In the genomic region with DNA sequence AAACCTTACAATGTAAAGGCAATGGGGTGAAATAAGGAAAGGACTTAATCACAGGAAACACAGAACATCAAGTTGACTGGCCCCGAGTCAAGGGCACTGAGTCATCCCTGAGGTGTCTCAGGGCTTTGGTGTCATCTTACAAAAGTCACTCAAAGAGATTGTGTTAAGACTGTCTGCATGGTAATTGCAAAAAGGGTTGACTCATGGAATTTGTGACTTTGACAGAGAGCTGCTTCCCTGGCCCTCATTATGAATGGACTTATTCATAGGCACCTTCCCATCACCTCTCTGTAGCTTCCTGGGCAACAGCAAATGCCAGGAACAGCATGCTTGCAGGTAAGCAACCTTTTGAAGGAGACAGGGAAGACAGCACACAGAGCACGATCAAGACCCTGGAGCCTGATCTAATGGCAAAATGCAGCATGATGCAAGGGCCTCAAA, we compare ENCODE assay signal across 13 cellular contexts. TPM values are rescaled to one million over a fixed set of nuclear protein-coding genes. Genes with fewer than 3 reads are reported as not detected.
A peak's percentile ranks its signal among the peaks of the same experiment; 100 is the strongest.
DNase-seq lines count a peak whose midpoint lies in the region; ATAC-seq and TF ChIP-seq lines count a peak whose summit lies in the region.
"Had no signal": no experiment of that assay in that cellular context is flagged by ENCODE, and none has a peak within 500 bp of the region (broad histone marks: within the 10 kb centered on the region; RNA-seq: fewer than 3 reads in every experiment).

No MANE protein-coding gene starts in this region.

- no peaks in the 10 kb centered on the region for H4K20me1 ChIP-seq in PC-3 (ENCODE audit: low read length)

- H3K4me3 ChIP-seq in PC-3 (ENCODE audit: low read length) (no peak overlapping the region), epithelial cell of esophagus (ENCODE audit: low read length) (no peak overlapping the region), skeletal muscle cell (ENCODE audit: low read depth, low read length) (no peak overlapping the region), gastroesophageal sphincter (no peak overlapping the region)

- H3K27me3 Mint-ChIP-seq in activated CD8-positive, alpha-beta T cell treated with anti-CD3 and anti-CD28 coated beads for 36 hours, result no peaks in the 10 kb centered on the region
- no peaks in the 10 kb centered on the region for H3K27me3 Mint-ChIP-seq in activated CD8-positive, alpha-beta T cell treated with anti-CD3 and anti-CD28 coated beads, Interleukin-2, amount 10 ng/mL, durations not matched to agents 7 days and 5 days (ENCODE audit: low read depth)
- H3K27me3 Mint-ChIP-seq: B cell had no signal

- whole genome bisulfite sequencing in gastroesophageal sphincter (ENCODE audit: low coverage in 1 of 2), 2 donors, result 44 to 55% methylated on average over 2 of the region's 2 CpGs

- no peak overlapping the region for H2AFZ ChIP-seq in PC-3 (ENCODE audit: low read length)

- no peaks in the 10 kb centered on the region for H3K36me3 Mint-ChIP-seq in activated CD8-positive, alpha-beta T cell treated with anti-CD3 and anti-CD28 coated beads for 36 hours (ENCODE audit: low read depth)
- no peaks in the 10 kb centered on the region for H3K36me3 Mint-ChIP-seq in activated CD8-positive, alpha-beta T cell treated with anti-CD3 and anti-CD28 coated beads, Interleukin-2, amount 10 ng/mL, durations not matched to agents 7 days and 5 days (ENCODE audit: low read depth)

- H3F3A ChIP-seq in PC-3 (ENCODE audit: low read length, unreplicated experiment), result no peaks in the 10 kb centered on the region

- no peaks in the 10 kb centered on the region for H3K4me1 Mint-ChIP-seq in activated CD8-positive, alpha-beta T cell treated with anti-CD3 and anti-CD28 coated beads for 36 hours (ENCODE audit: low read depth)
- H3K4me1 Mint-ChIP-seq in activated CD8-positive, alpha-beta T cell treated with anti-CD3 and anti-CD28 coated beads, Interleukin-2, amount 10 ng/mL, durations not matched to agents 7 days and 5 days (ENCODE audit: low read depth), result no peaks in the 10 kb centered on the region
- H3K4me1 Mint-ChIP-seq: B cell had no signal

- no peak for TF ChIP-seq POLR2A in gastroesophageal sphincter (IDR thresholded peaks at IDR 0.05)

- no peaks in the 10 kb centered on the region for H3K79me2 ChIP-seq in PC-3 (ENCODE audit: low read length)

- H3K9me2 ChIP-seq in PC-3 (replicated peaks; ENCODE audit: low read length), result no peaks in the 10 kb centered on the region

- H3K27ac ChIP-seq in PC-3 (ENCODE audit: low read length), result peak overlapping the region; percentile 84
- no peak overlapping the region for H3K27ac ChIP-seq in gastroesophageal sphincter

- no peak for TF ChIP-seq CTCF in activated CD8-positive, alpha-beta T cell treated with anti-CD3 and anti-CD28 coated beads for 36 hours (IDR thresholded peaks at IDR 0.05)
- no peak for TF ChIP-seq CTCF in PC-3 (conservative IDR thresholded peaks at IDR 0.05; ENCODE audit: low read depth, low read length)
- peak; percentile 4 for TF ChIP-seq CTCF in epithelial cell of esophagus (IDR thresholded peaks at IDR 0.05; ENCODE audit: insufficient read depth, low read depth, low read length, missing control alignments)
- no peak for TF ChIP-seq CTCF in gastroesophageal sphincter (IDR thresholded peaks at IDR 0.05)

- H3K27me3 ChIP-seq in PC-3 (ENCODE audit: low read length), result no peaks in the 10 kb centered on the region
- H3K27me3 ChIP-seq in gastroesophageal sphincter, result no peaks in the 10 kb centered on the region

- H3K36me3 ChIP-seq in PC-3 (ENCODE audit: low read depth, low read length) (no peaks in the 10 kb centered on the region), gastroesophageal sphincter (no peaks in the 10 kb centered on the region)

- POLR2A ChIA-PET in activated CD8-positive, alpha-beta T cell treated with anti-CD3 and anti-CD28 coated beads for 36 hours (lab: Charles Lee), result no interaction called here
- POLR2A ChIA-PET in activated CD8-positive, alpha-beta T cell treated with anti-CD3 and anti-CD28 coated beads, Interleukin-2, amount 10 ng/mL, durations not matched to agents 7 days and 5 days (lab: Charles Lee), result no interaction called here
- POLR2A ChIA-PET in PC-3 (lab: Charles Lee; ENCODE audit: unreplicated experiment), result no interaction called here

- TF ChIP-seq EP300 in gastroesophageal sphincter (IDR thresholded peaks at IDR 0.05), result no peak

- no peak overlapping the region for H3K4me3 Mint-ChIP-seq in activated CD8-positive, alpha-beta T cell treated with anti-CD3 and anti-CD28 coated beads for 36 hours
- H3K4me3 Mint-ChIP-seq in activated CD8-positive, alpha-beta T cell treated with anti-CD3 and anti-CD28 coated beads, Interleukin-2, amount 10 ng/mL, durations not matched to agents 7 days and 5 days, result no peak overlapping the region
- H3K4me3 Mint-ChIP-seq: B cell had no signal

- CTCF ChIA-PET in activated CD8-positive, alpha-beta T cell treated with anti-CD3 and anti-CD28 coated beads for 36 hours (lab: Charles Lee), result interaction anchor here (3.1 kb wide), 1 partner anchor 9 kb away, joined by 13 read pairs; no protein-coding TSS in a partner anchor
- CTCF ChIA-PET in activated CD8-positive, alpha-beta T cell treated with anti-CD3 and anti-CD28 coated beads, Interleukin-2, amount 10 ng/mL, durations not matched to agents 7 days and 5 days (lab: Charles Lee), result no interaction called here
- CTCF ChIA-PET in PC-3 (lab: Charles Lee), result no interaction called here

- H3K9me3 Mint-ChIP-seq in activated CD8-positive, alpha-beta T cell treated with anti-CD3 and anti-CD28 coated beads for 36 hours, result no peaks in the 10 kb centered on the region
- H3K9me3 Mint-ChIP-seq in activated CD8-positive, alpha-beta T cell treated with anti-CD3 and anti-CD28 coated beads, Interleukin-2, amount 10 ng/mL, durations not matched to agents 7 days and 5 days (ENCODE audit: insufficient read depth), result no peaks in the 10 kb centered on the region

- DNase-seq in activated CD8-positive, alpha-beta T cell treated with anti-CD3 and anti-CD28 coated beads for 36 hours, result no peak
- DNase-seq in activated CD8-positive, alpha-beta T cell treated with anti-CD3 and anti-CD28 coated beads, Interleukin-2, amount 10 ng/mL, durations not matched to agents 7 days and 5 days, result no peak
- DNase-seq in PC-3, result peak; percentile 91
- DNase-seq in epithelial cell of esophagus (ENCODE audit: low read depth), result peak; percentile 96
- peak; percentile 68 for DNase-seq in skeletal muscle cell (ENCODE audit: low read depth)
- no peak for DNase-seq in SKM-1 (lab: John Stamatoyannopoulos, UW; ENCODE audit: unreplicated experiment)
- DNase-seq in NCI-H1694 (lab: John Stamatoyannopoulos, UW), result no peak
- DNase-seq: activated CD4-positive, alpha-beta T cell treated with anti-CD3 and anti-CD28 coated beads, Interleukin-2, amount 50 U/mL, for 48 hours; NCI-H82; stimulated activated CD8-positive, alpha-beta memory T cell treated with anti-CD3 and anti-CD28 coated beads, Interleukin-4, amount 100 ng/mL, for 48 hours had no signal

- peak overlapping the region; percentile 41 for H3K4me2 ChIP-seq in PC-3 (ENCODE audit: low read length)

- H3K9me3 ChIP-seq in PC-3 (ENCODE audit: low read length) (no peaks in the 10 kb centered on the region), gastroesophageal sphincter (no peaks in the 10 kb centered on the region)

- intact Hi-C loops in activated CD8-positive, alpha-beta T cell treated with anti-CD3 and anti-CD28 coated beads for 36 hours (cut with micrococcal nuclease), result no loop called here
- intact Hi-C loops in PC-3 (cut with micrococcal nuclease), result loop anchor here (2.0 to 10.0 kb wide), 3 partner anchors 53 to 251 kb away; no protein-coding TSS in a partner anchor

- peak overlapping the region; percentile 21; the same call in 1 of the 2 replicates for H3K9ac ChIP-seq in PC-3 (ENCODE audit: low read length)

- BruUV-seq in PC-3 (replicated peaks; lab: Mats Ljungman, UMichigan), result no TSS peak

- ATAC-seq in activated CD8-positive, alpha-beta T cell treated with anti-CD3 and anti-CD28 coated beads for 36 hours, result peak; percentile 49
- no peak for ATAC-seq in activated CD8-positive, alpha-beta T cell treated with anti-CD3 and anti-CD28 coated beads, Interleukin-2, amount 10 ng/mL, durations not matched to agents 7 days and 5 days
- ATAC-seq in PC-3 (peak; percentile 89), gastroesophageal sphincter (no peak)

- H3K27ac Mint-ChIP-seq in activated CD8-positive, alpha-beta T cell treated with anti-CD3 and anti-CD28 coated beads for 36 hours, result no peak overlapping the region
- H3K27ac Mint-ChIP-seq in activated CD8-positive, alpha-beta T cell treated with anti-CD3 and anti-CD28 coated beads, Interleukin-2, amount 10 ng/mL, durations not matched to agents 7 days and 5 days, result no peak overlapping the region
- H3K27ac Mint-ChIP-seq: B cell had no signal

- H3K4me1 ChIP-seq in PC-3 (ENCODE audit: insufficient read depth, low read length), result peaks cover 35% of the 10 kb centered on the region
- no peaks in the 10 kb centered on the region for H3K4me1 ChIP-seq in gastroesophageal sphincter

RNA-seq across cellular contexts. Expression of a gene that starts 17.2 kb away (rescaled TPM):
- total RNA-seq in activated CD8-positive, alpha-beta T cell treated with anti-CD3 and anti-CD28 coated beads for 36 hours, result not detected
- total RNA-seq in activated CD8-positive, alpha-beta T cell treated with anti-CD3 and anti-CD28 coated beads, Interleukin-2, amount 10 ng/mL, durations not matched to agents 7 days and 5 days, result not detected
- total RNA-seq in PC-3 (2014; rRNA removed) (not detected in 2 replicates), gastroesophageal sphincter (not detected)
- total RNA-seq: B cell, cerebellum had no signal

Comparison
In these comparisons a context has a peak if more than half of its experiments do, and no peak if none do; other contexts are left out.
1. ATAC-seq: peak in activated CD8-positive, alpha-beta T cell treated with anti-CD3 and anti-CD28 coated beads for 36 hours (single experiment) and PC-3 (single experiment); none in activated CD8-positive, alpha-beta T cell treated with anti-CD3 and anti-CD28 coated beads, Interleukin-2, amount 10 ng/mL, durations not matched to agents 7 days and 5 days (single experiment) and gastroesophageal sphincter (single experiment).
2. DNase-seq: peak in PC-3 (single experiment), epithelial cell of esophagus (single experiment) and skeletal muscle cell (single experiment); none in activated CD8-positive, alpha-beta T cell treated with anti-CD3 and anti-CD28 coated beads for 36 hours (single experiment), activated CD8-positive, alpha-beta T cell treated with anti-CD3 and anti-CD28 coated beads, Interleukin-2, amount 10 ng/mL, durations not matched to agents 7 days and 5 days (single experiment), SKM-1 (single experiment) and NCI-H1694 (single experiment).